Comparison of ENCODE assay signal across 1 cellular context in the genomic region with DNA sequence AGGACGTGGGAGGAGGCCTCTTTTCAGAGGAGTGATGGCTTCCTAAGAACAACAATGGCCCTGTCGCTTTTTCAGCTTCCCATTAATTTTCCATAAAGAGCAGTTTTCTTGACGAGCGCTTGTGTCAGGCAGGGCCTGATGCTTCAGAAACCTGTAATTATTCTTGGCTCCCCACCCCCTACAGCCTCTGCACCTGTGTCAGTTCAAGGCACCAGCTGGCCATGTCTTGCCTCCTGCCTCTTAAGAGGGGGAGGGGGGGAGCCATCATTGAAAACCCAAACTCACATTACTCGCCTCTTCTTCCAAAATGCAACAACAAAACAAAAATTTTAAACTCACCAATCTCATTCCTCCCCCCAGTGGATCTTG.
TF ChIP-seq lines count a peak whose summit lies in the region.

No MANE protein-coding gene starts in this region.

TF ChIP-seq in GM23338, 12 proteins besides CTCF, POLR2A, EP300 and RAD21 (continued from another document):
- TF ChIP-seq, protein P1, sequence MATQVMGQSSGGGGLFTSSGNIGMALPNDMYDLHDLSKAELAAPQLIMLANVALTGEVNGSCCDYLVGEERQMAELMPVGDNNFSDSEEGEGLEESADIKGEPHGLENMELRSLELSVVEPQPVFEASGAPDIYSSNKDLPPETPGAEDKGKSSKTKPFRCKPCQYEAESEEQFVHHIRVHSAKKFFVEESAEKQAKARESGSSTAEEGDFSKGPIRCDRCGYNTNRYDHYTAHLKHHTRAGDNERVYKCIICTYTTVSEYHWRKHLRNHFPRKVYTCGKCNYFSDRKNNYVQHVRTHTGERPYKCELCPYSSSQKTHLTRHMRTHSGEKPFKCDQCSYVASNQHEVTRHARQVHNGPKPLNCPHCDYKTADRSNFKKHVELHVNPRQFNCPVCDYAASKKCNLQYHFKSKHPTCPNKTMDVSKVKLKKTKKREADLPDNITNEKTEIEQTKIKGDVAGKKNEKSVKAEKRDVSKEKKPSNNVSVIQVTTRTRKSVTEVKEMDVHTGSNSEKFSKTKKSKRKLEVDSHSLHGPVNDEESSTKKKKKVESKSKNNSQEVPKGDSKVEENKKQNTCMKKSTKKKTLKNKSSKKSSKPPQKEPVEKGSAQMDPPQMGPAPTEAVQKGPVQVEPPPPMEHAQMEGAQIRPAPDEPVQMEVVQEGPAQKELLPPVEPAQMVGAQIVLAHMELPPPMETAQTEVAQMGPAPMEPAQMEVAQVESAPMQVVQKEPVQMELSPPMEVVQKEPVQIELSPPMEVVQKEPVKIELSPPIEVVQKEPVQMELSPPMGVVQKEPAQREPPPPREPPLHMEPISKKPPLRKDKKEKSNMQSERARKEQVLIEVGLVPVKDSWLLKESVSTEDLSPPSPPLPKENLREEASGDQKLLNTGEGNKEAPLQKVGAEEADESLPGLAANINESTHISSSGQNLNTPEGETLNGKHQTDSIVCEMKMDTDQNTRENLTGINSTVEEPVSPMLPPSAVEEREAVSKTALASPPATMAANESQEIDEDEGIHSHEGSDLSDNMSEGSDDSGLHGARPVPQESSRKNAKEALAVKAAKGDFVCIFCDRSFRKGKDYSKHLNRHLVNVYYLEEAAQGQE (IDR thresholded peaks at IDR 0.05; ENCODE audit: unreplicated experiment): no peak
- TF ChIP-seq ZNF114 (CRISPR knock-in tag; IDR thresholded peaks at IDR 0.05): no peak
- TF ChIP-seq EZH2 (IDR thresholded peaks at IDR 0.05; ENCODE audit: low read depth, unreplicated experiment): no peak
- TF ChIP-seq ZNF331 (CRISPR knock-in tag; IDR thresholded peaks at IDR 0.05; ENCODE audit: low read depth): no peak
